ENCODE assay signal across 34 cellular contexts in genomic region chr5:87034562-87034961, GRCh38.
"Had no signal": no experiment of that assay in that cellular context is flagged by ENCODE, and none has a peak within 500 bp of the region (broad histone marks: within the 10 kb centered on the region; RNA-seq: fewer than 3 reads in every experiment).

No MANE protein-coding gene starts in this region.

- H3K27me3 Mint-ChIP-seq: activated B cell treated with CpG ODN at 0.5 μM for 24 hours; activated CD4-positive, alpha-beta memory T cell treated with anti-CD3 and anti-CD28 coated beads for 36 hours; activated CD8-positive, alpha-beta T cell treated with anti-CD3 and anti-CD28 coated beads for 36 hours; activated naive CD4-positive, alpha-beta T cell treated with anti-CD3 and anti-CD28 coated beads, Interleukin-2, amount 50 U/mL, for 24 hours; activated naive CD8-positive, alpha-beta T cell; activated naive CD8-positive, alpha-beta T cell treated with anti-CD3 and anti-CD28 coated beads, Interleukin-2, amount 10 ng/mL, durations not matched to agents 7 days and 5 days; activated naive CD8-positive, alpha-beta T cell treated with anti-CD3 and anti-CD28 coated beads, Interleukin-2, amount 50 U/mL, for 24 hours; activated T-cell treated with anti-CD3 and anti-CD28 coated beads, Interleukin-2, amount 50 U/mL, for 24 hours; brain; central memory CD8-positive, alpha-beta T cell had no signal

- FAIRE-seq: TTC549 had no signal

- H3K27ac ChIP-seq: ascending aorta, cardiac muscle cell, VCaP had no signal

- DNase-seq: activated B cell treated with CpG ODN at 0.5 μM for 24 hours; activated CD4-positive, alpha-beta memory T cell treated with anti-CD3 and anti-CD28 coated beads for 36 hours; activated CD4-positive, alpha-beta T cell treated with anti-CD3 and anti-CD28 coated beads for 4 hours; activated CD4-positive, alpha-beta T cell treated with anti-CD3 and anti-CD28 coated beads, Interleukin-2, amount 10 ng/mL, durations not matched to agents 24 days and 14 days; activated CD4-positive, alpha-beta T cell treated with anti-CD3 and anti-CD28 coated beads, Interleukin-2, amount 50 U/mL, for 1 hour; activated CD4-positive, alpha-beta T cell treated with anti-CD3 and anti-CD28 coated beads, Interleukin-2, amount 50 U/mL, for 4 hours; activated CD4-positive, CD25-positive, alpha-beta regulatory T cell treated with anti-CD3 and anti-CD28 coated beads, Interleukin-2, amount 50 U/mL, for 72 hours; activated CD8-positive, alpha-beta memory T cell treated with anti-CD3 and anti-CD28 coated beads, Interleukin-2, amount 50 U/mL, for 4 hours; activated CD8-positive, alpha-beta T cell treated with anti-CD3 and anti-CD28 coated beads for 36 hours; activated effector memory CD4-positive, alpha-beta T cell treated with Interleukin-2 at 50 U/mL for 16 hours; activated gamma-delta T cell; activated naive CD4-positive, alpha-beta T cell treated with anti-CD3 and anti-CD28 coated beads, Interleukin-2, amount 10 ng/mL, durations not matched to agents 7 days and 5 days; activated naive CD4-positive, alpha-beta T cell treated with Interleukin-2 at 50 U/mL for 16 hours; activated naive CD8-positive, alpha-beta T cell treated with anti-CD3 and anti-CD28 coated beads, Interleukin-2, amount 10 ng/mL, durations not matched to agents 7 days and 5 days; activated naive CD8-positive, alpha-beta T cell treated with anti-CD3 and anti-CD28 coated beads, Interleukin-2, amount 50 U/mL, for 24 hours; activated T-cell treated with anti-CD3 and anti-CD28 coated beads, Interleukin-2, amount 50 U/mL, for 24 hours; activated T-cell treated with anti-CD3 and anti-CD28 coated beads, Interleukin-2, amount 50 U/mL, for 48 hours; amygdala; anterior cingulate cortex; caudate nucleus; cerebellar nuclear complex; T-helper 1 cell; T-helper 9 cell had no signal

- H3K27ac Mint-ChIP-seq: activated B cell treated with CpG ODN at 0.5 μM for 24 hours; activated CD4-positive, alpha-beta memory T cell treated with anti-CD3 and anti-CD28 coated beads for 36 hours; activated CD4-positive, alpha-beta T cell treated with anti-CD3 and anti-CD28 coated beads, Interleukin-2, amount 10 ng/mL, durations not matched to agents 24 days and 14 days; activated CD8-positive, alpha-beta T cell treated with anti-CD3 and anti-CD28 coated beads for 36 hours; activated naive CD4-positive, alpha-beta T cell treated with anti-CD3 and anti-CD28 coated beads, Interleukin-2, amount 10 ng/mL, durations not matched to agents 7 days and 5 days; activated naive CD8-positive, alpha-beta T cell; activated naive CD8-positive, alpha-beta T cell treated with anti-CD3 and anti-CD28 coated beads, Interleukin-2, amount 10 ng/mL, durations not matched to agents 7 days and 5 days; activated naive CD8-positive, alpha-beta T cell treated with anti-CD3 and anti-CD28 coated beads, Interleukin-2, amount 50 U/mL, for 24 hours; activated T-cell treated with anti-CD3 and anti-CD28 coated beads, Interleukin-2, amount 50 U/mL, for 24 hours; activated T-helper 2 cell treated with anti-CD3 and anti-CD28 coated beads, Interferon-gamma antibody, Interleukin-2, Interleukin-4, amounts not matched to agents 10 μg/mL and 5 μg/mL and 100 μg/mL, durations not matched to agents 14 hours and 24 hours and 36 hours; brain; T-helper 1 cell treated with Interleukin-12 subunit alpha and Interleukin-12 subunit beta and Interleukin-4 antibody, amounts not matched to agents 30 μg/mL and 1 μg/mL, for 36 hours; T-helper 2 cell treated with Interferon-gamma antibody and Interleukin-4, amounts not matched to agents 5 μg/mL and 100 μg/mL, for 36 hours had no signal

- H3K4me3 ChIP-seq: ascending aorta, cardiac muscle cell had no signal

- H3K9me3 Mint-ChIP-seq: activated B cell treated with CpG ODN at 0.5 μM for 24 hours; activated naive CD4-positive, alpha-beta T cell treated with anti-CD3 and anti-CD28 coated beads, Interleukin-2, amount 50 U/mL, for 24 hours; central memory CD8-positive, alpha-beta T cell had no signal

- H3K36me3 Mint-ChIP-seq: activated naive CD4-positive, alpha-beta T cell treated with anti-CD3 and anti-CD28 coated beads, Interleukin-2, amount 50 U/mL, for 24 hours; activated naive CD8-positive, alpha-beta T cell; activated naive CD8-positive, alpha-beta T cell treated with anti-CD3 and anti-CD28 coated beads, Interleukin-2, amount 10 ng/mL, durations not matched to agents 7 days and 5 days; brain had no signal

- H3K4me1 Mint-ChIP-seq: brain had no signal

- H3K4me3 Mint-ChIP-seq: activated B cell treated with CpG ODN at 0.5 μM for 24 hours; activated CD4-positive, alpha-beta memory T cell treated with anti-CD3 and anti-CD28 coated beads for 36 hours; activated CD4-positive, alpha-beta T cell treated with anti-CD3 and anti-CD28 coated beads, Interleukin-2, amount 10 ng/mL, durations not matched to agents 24 days and 14 days; activated CD8-positive, alpha-beta T cell treated with anti-CD3 and anti-CD28 coated beads for 36 hours; activated naive CD4-positive, alpha-beta T cell treated with anti-CD3 and anti-CD28 coated beads, Interleukin-2, amount 10 ng/mL, durations not matched to agents 7 days and 5 days; activated naive CD4-positive, alpha-beta T cell treated with anti-CD3 and anti-CD28 coated beads, Interleukin-2, amount 50 U/mL, for 24 hours; activated naive CD8-positive, alpha-beta T cell; activated naive CD8-positive, alpha-beta T cell treated with anti-CD3 and anti-CD28 coated beads, Interleukin-2, amount 10 ng/mL, durations not matched to agents 7 days and 5 days; activated naive CD8-positive, alpha-beta T cell treated with anti-CD3 and anti-CD28 coated beads, Interleukin-2, amount 50 U/mL, for 24 hours; activated T-cell treated with anti-CD3 and anti-CD28 coated beads, Interleukin-2, amount 50 U/mL, for 24 hours; brain; central memory CD8-positive, alpha-beta T cell; T-helper 1 cell treated with Interleukin-12 subunit alpha and Interleukin-12 subunit beta and Interleukin-4 antibody, amounts not matched to agents 30 μg/mL and 1 μg/mL, for 36 hours; T-helper 2 cell treated with Interferon-gamma antibody and Interleukin-4, amounts not matched to agents 5 μg/mL and 100 μg/mL, for 36 hours had no signal

- H3K4me1 ChIP-seq: ascending aorta had no signal

- H3K36me3 ChIP-seq: ascending aorta, cardiac muscle cell had no signal

- H3K27me3 ChIP-seq: ascending aorta, cardiac muscle cell had no signal

- ATAC-seq: activated CD8-positive, alpha-beta T cell treated with anti-CD3 and anti-CD28 coated beads for 36 hours had no signal

- H3K9me3 ChIP-seq: ascending aorta had no signal
